1 cellular context compared by ENCODE assay signal in genomic region chr13:22325761-22326160, GRCh38.
TF ChIP-seq lines count a peak whose summit lies in the region.

No MANE protein-coding gene starts in this region.

TF ChIP-seq in H1, 55 proteins besides CTCF, POLR2A, EP300 and RAD21:
- no peak for TF ChIP-seq KDM4A (IDR thresholded peaks at IDR 0.05; ENCODE audit: low read depth, low read length, severe bottlenecking)
- no peak for TF ChIP-seq MAX (IDR thresholded peaks at IDR 0.05)
- no peak for TF ChIP-seq TCF12 (IDR thresholded peaks at IDR 0.05; ENCODE audit: low read depth, low read length)
- no peak for TF ChIP-seq MAFK (IDR thresholded peaks at IDR 0.05; ENCODE audit: low read depth, low read length)
- TF ChIP-seq TBP (IDR thresholded peaks at IDR 0.05; ENCODE audit: low read depth, low read length), result 0 out of 2 replicates have a peak, but pooled peaks have one; percentile 16
- TF ChIP-seq TAF1 (IDR thresholded peaks at IDR 0.05; ENCODE audit: low read depth, low read length), result peak; percentile 40; the same call in 1 of the 2 replicates
- no peak for TF ChIP-seq POLR2AphosphoS5 (IDR thresholded peaks at IDR 0.05; ENCODE audit: low read depth, low read length)
- no peak for TF ChIP-seq EGR1 (IDR thresholded peaks at IDR 0.05; ENCODE audit: borderline replicate concordance, low read depth, low read length)
- TF ChIP-seq HDAC6 (IDR thresholded peaks at IDR 0.05; ENCODE audit: low read depth, low read length), result no peak
- TF ChIP-seq ATF3 (IDR thresholded peaks at IDR 0.05; ENCODE audit: insufficient read depth, low read depth, low read length), result no peak
